Comparison of ENCODE assay signal across 19 cellular contexts in genomic region chr6:13479206-13479797, GRCh38. TPM values are rescaled to one million over a fixed set of nuclear protein-coding genes. Genes with fewer than 3 reads are reported as not detected.
DNase-seq lines count a peak whose midpoint lies in the region; ATAC-seq and TF ChIP-seq lines count a peak whose summit lies in the region.
"Had no signal": no experiment of that assay in that cellular context is flagged by ENCODE, and none has a peak within 500 bp of the region (broad histone marks: within the 10 kb centered on the region; RNA-seq: fewer than 3 reads in every experiment).

No MANE protein-coding gene starts in this region.

- H2AFZ ChIP-seq in mammary epithelial cell (ENCODE audit: low read depth, low read length): no peak overlapping the region
- no peak overlapping the region for H2AFZ ChIP-seq in smooth muscle cell (ENCODE audit: low read depth)

- DNase-seq in NOMO-1 (lab: John Stamatoyannopoulos, UW; ENCODE audit: unreplicated experiment in 2 of 2): peak; percentile 16 to 46
- no peak for DNase-seq in NOMO-1 treated with dmso at 0.1 percent for 144 hours (lab: John Stamatoyannopoulos, UW; ENCODE audit: unreplicated experiment)
- peak; percentile 27 for DNase-seq in MV-4-11 (lab: John Stamatoyannopoulos, UW)
- DNase-seq in mammary epithelial cell: no peak
- DNase-seq in smooth muscle cell (lab: John Stamatoyannopoulos, UW; ENCODE audit: unreplicated experiment): no peak
- no peak for DNase-seq in LoVo (ENCODE audit: low spot score)
- DNase-seq in head of caudate nucleus: no peak
- DNase-seq: effector CD8-positive, alpha-beta T cell; EL; H9; NCI-H1417 treated with DMSO at 0.1 percent for 48 hours; NCI-H510A treated with DMSO at 0.1 percent for 48 hours; nephron progenitor cell; Right ventricle myocardium superior; stimulated activated CD4-positive, alpha-beta T cell treated with anti-CD3 and anti-CD28 coated beads, Interleukin-2, amount 100 ng/mL, for 48 hours; uterus had no signal

- H3K9ac ChIP-seq in mammary epithelial cell (ENCODE audit: insufficient read depth, low read length) (no peak overlapping the region), smooth muscle cell (ENCODE audit: low read depth) (no peak overlapping the region)

- H4K20me1 ChIP-seq in mammary epithelial cell (ENCODE audit: insufficient read depth, low read length) (no peaks in the 10 kb centered on the region), smooth muscle cell (ENCODE audit: low read depth) (peaks cover under 1% of the 10 kb centered on the region)

- TF ChIP-seq CTCF in mammary epithelial cell (conservative IDR thresholded peaks at IDR 0.05 in 1 of 2, IDR thresholded peaks at IDR 0.05 in 1 of 2; ENCODE audit: extremely low read depth in 1 of 2, insufficient read depth in 1 of 2, low read depth in 1 of 2, low read length in 2 of 2): no peak
- no peak for TF ChIP-seq CTCF in smooth muscle cell (IDR thresholded peaks at IDR 0.05; ENCODE audit: borderline replicate concordance, insufficient read depth, poor library complexity, severe bottlenecking)

- in situ Hi-C loops in mammary epithelial cell (cut with MboI; ENCODE audit: low sequenced_read_pairs in 2 of 2): no loop called here

- H3K27ac ChIP-seq in mammary epithelial cell (ENCODE audit: insufficient read depth, low read depth, low read length) (peak overlapping the region; percentile 39), smooth muscle cell (ENCODE audit: low read depth) (peak overlapping the region; percentile 92)
- H3K27ac ChIP-seq: 22Rv1, uterus had no signal

- H3K4me3 ChIP-seq in mammary epithelial cell (replicated peaks in 1 of 3; ENCODE audit: insufficient read depth in 1 of 3, low read depth in 2 of 3, low read length in 3 of 3) (no peak overlapping the region), smooth muscle cell (no peak overlapping the region)
- H3K4me3 ChIP-seq: skin epidermis, uterus had no signal

- H3K79me2 ChIP-seq in mammary epithelial cell (ENCODE audit: insufficient read depth, low read length) (peaks cover 52% of the 10 kb centered on the region), smooth muscle cell (ENCODE audit: low read depth) (peaks cover 50% of the 10 kb centered on the region)

- H3K27me3 ChIP-seq in mammary epithelial cell (ENCODE audit: insufficient read depth, low read length) (no peaks in the 10 kb centered on the region), smooth muscle cell (ENCODE audit: low read depth) (no peaks in the 10 kb centered on the region)
- H3K27me3 ChIP-seq: uterus had no signal

- intact Hi-C loops in mammary epithelial cell (cut with micrococcal nuclease): no loop called here
- intact Hi-C loops in head of caudate nucleus (cut with DNase I): no loop called here

- H3K4me1 ChIP-seq in mammary epithelial cell (ENCODE audit: insufficient read depth, low read length): peaks cover 46% of the 10 kb centered on the region
- peaks cover 5% of the 10 kb centered on the region for H3K4me1 ChIP-seq in smooth muscle cell (ENCODE audit: low read depth)
- H3K4me1 ChIP-seq: uterus had no signal

- H3K4me2 ChIP-seq in mammary epithelial cell (ENCODE audit: insufficient read depth, low read depth, low read length) (peak overlapping the region; percentile 34), smooth muscle cell (no peak overlapping the region)

- dilution Hi-C loops in mammary epithelial cell (cut with HindIII; ENCODE audit: low sequenced_read_pairs): no loop called here

- H3K9me3 ChIP-seq in mammary epithelial cell (replicated peaks; ENCODE audit: insufficient read depth, low read length) (no peaks in the 10 kb centered on the region), smooth muscle cell (replicated peaks; ENCODE audit: low read depth) (no peaks in the 10 kb centered on the region)
- H3K9me3 ChIP-seq: uterus had no signal

- ATAC-seq in GM21360 (IDR thresholded peaks at IDR 0.05; ENCODE audit: unreplicated experiment): no peak

- no peaks in the 10 kb centered on the region for H3F3A ChIP-seq in smooth muscle cell (ENCODE audit: low read depth)

- WGBS in mammary epithelial cell (ENCODE audit: low coverage, missing lambda C conversion rate): 100% methylated on average over 1 of the region's 1 CpG
- 97% methylated on average over 1 of the region's 1 CpG for WGBS in smooth muscle cell (ENCODE audit: low lambda C conversion rate)

- no TSS peak for BruUV-seq in mammary epithelial cell (replicated peaks; lab: Mats Ljungman, UMichigan)

- H3K36me3 ChIP-seq in mammary epithelial cell (ENCODE audit: insufficient read depth, low read length) (no peaks in the 10 kb centered on the region), smooth muscle cell (ENCODE audit: low read depth) (no peaks in the 10 kb centered on the region)
- H3K36me3 ChIP-seq: uterus had no signal

- CTCF ChIA-PET in mammary epithelial cell (lab: Charles Lee; ENCODE audit: low non-redundant PET): no interaction called here

RNA-seq across cellular contexts. Expression of gene GFOD1, which starts 8.1 kb away (rescaled TPM):
- 10 to 100 TPM; 12.3 to 37.3 TPM for total RNA-seq in mammary epithelial cell
- polyA plus RNA-seq in mammary epithelial cell: 5.3 TPM
- 9.5 TPM for polyA minus RNA-seq in mammary epithelial cell
- total RNA-seq in smooth muscle cell: 9.6 and 10.0 TPM in 2 replicates
- polyA plus RNA-seq in smooth muscle cell: 11.8 and 14.0 TPM in 2 replicates

Comparison
In these comparisons a context has a peak if more than half of its experiments do, and no peak if none do; other contexts are left out.
1. DNase-seq: peak in NOMO-1 (2 of 2) and MV-4-11 (single experiment); none in NOMO-1 treated with dmso at 0.1 percent for 144 hours (single experiment), mammary epithelial cell (single experiment), smooth muscle cell (single experiment), LoVo (single experiment) and head of caudate nucleus (0 of 42).